Comparison of ENCODE assay signal across 1 cellular context in genomic region chr3:61111764-61112163, GRCh38.
TF ChIP-seq lines count a peak whose summit lies in the region.

No MANE protein-coding gene starts in this region.

TF ChIP-seq in GM12878, 131 proteins besides CTCF, POLR2A, EP300 and RAD21 (continued from another document):
- no peak for TF ChIP-seq ZNF207 (IDR thresholded peaks at IDR 0.05; ENCODE audit: borderline replicate concordance)
- TF ChIP-seq POLR2AphosphoS5 (IDR thresholded peaks at IDR 0.05; ENCODE audit: low read length): no peak
- no peak for TF ChIP-seq ZZZ3 (IDR thresholded peaks at IDR 0.05; ENCODE audit: control insufficient read depth, insufficient read length, low read depth)
- no peak for TF ChIP-seq NRF1 (conservative IDR thresholded peaks at IDR 0.05; ENCODE audit: low read depth, low read length)
- TF ChIP-seq SIN3A (IDR thresholded peaks at IDR 0.05; ENCODE audit: low read depth, low read length): no peak
- TF ChIP-seq JUNB (IDR thresholded peaks at IDR 0.05): peak; percentile 68
- no peak for TF ChIP-seq CUX1 (IDR thresholded peaks at IDR 0.05; ENCODE audit: insufficient replicate concordance, low read depth, low read length)
- TF ChIP-seq CREM (IDR thresholded peaks at IDR 0.05; ENCODE audit: low read depth): peak; percentile 50; the same call in 1 of the 2 replicates
- no peak for TF ChIP-seq POLR2AphosphoS2 (IDR thresholded peaks at IDR 0.05; ENCODE audit: low read depth, low read length)
- no peak for TF ChIP-seq PAX8 (IDR thresholded peaks at IDR 0.05)
- TF ChIP-seq BCL11A (IDR thresholded peaks at IDR 0.05; ENCODE audit: low read depth, low read length): no peak
- TF ChIP-seq ZNF24 (IDR thresholded peaks at IDR 0.05): peak; percentile 82
- no peak for TF ChIP-seq IRF5 (IDR thresholded peaks at IDR 0.05; ENCODE audit: borderline replicate concordance)
- no peak for TF ChIP-seq SMARCA5 (IDR thresholded peaks at IDR 0.05)
